In genomic region chr16:13630292-13630850, GRCh38 we compare ENCODE assay signal across 26 cellular contexts.
"Had no signal": no experiment of that assay in that cellular context is flagged by ENCODE, and none has a peak within 500 bp of the region (broad histone marks: within the 10 kb centered on the region; RNA-seq: fewer than 3 reads in every experiment).

No MANE protein-coding gene starts in this region.

- H3K27ac Mint-ChIP-seq: activated CD8-positive, alpha-beta T cell treated with anti-CD3 and anti-CD28 coated beads, Interleukin-2, amount 10 ng/mL, durations not matched to agents 7 days and 5 days; activated naive CD4-positive, alpha-beta T cell treated with anti-CD3 and anti-CD28 coated beads, Interleukin-2, amount 50 U/mL, for 24 hours; T-helper 1 cell treated with Interleukin-12 subunit alpha and Interleukin-12 subunit beta and Interleukin-4 antibody, amounts not matched to agents 30 μg/mL and 1 μg/mL, for 36 hours; WTC11 had no signal

- H3K4me1 Mint-ChIP-seq: activated naive CD4-positive, alpha-beta T cell treated with anti-CD3 and anti-CD28 coated beads, Interleukin-2, amount 50 U/mL, for 24 hours had no signal

- H3K27me3 ChIP-seq: ascending aorta, body of pancreas had no signal

- H3K4me1 ChIP-seq: ascending aorta, body of pancreas had no signal

- DNase-seq: activated CD4-positive, alpha-beta T cell treated with anti-CD3 and anti-CD28 coated beads for 48 hours; activated CD4-positive, alpha-beta T cell treated with anti-CD3 and anti-CD28 coated beads, Interleukin-2, amount 50 U/mL, for 4 hours; activated CD4-positive, CD25-positive, alpha-beta regulatory T cell treated with anti-CD3 and anti-CD28 coated beads, Interleukin-2, amount 50 U/mL, for 72 hours; activated CD8-positive, alpha-beta memory T cell treated with anti-CD3 and anti-CD28 coated beads, Interleukin-2, amount 50 U/mL, for 48 hours; activated CD8-positive, alpha-beta T cell treated with anti-CD3 and anti-CD28 coated beads, Interleukin-2, amount 10 ng/mL, durations not matched to agents 7 days and 5 days; activated T-cell treated with anti-CD3 and anti-CD28 coated beads, Interleukin-2, amount 50 U/mL, for 1 hour; body of pancreas; central memory CD4-positive, alpha-beta T cell; Kasumi-1; NCI-H1105 treated with DMSO at 0.1 percent for 48 hours; NCI-H1436 treated with DMSO at 0.1 percent for 48 hours; NCI-H187; NCI-H2081 treated with DMSO at 0.1 percent for 48 hours; NCI-H2227 treated with DMSO at 0.1 percent for 48 hours; NCI-H524 treated with DMSO at 0.1 percent for 48 hours; NCI-H748 treated with DMSO at 0.1 percent for 48 hours; OCI-M1; RPMI8226; SW 1271 had no signal

- ATAC-seq: activated CD8-positive, alpha-beta T cell treated with anti-CD3 and anti-CD28 coated beads, Interleukin-2, amount 10 ng/mL, durations not matched to agents 7 days and 5 days; body of pancreas; Panc1; Right ventricle myocardium inferior; WTC11 had no signal

- H3K27me3 Mint-ChIP-seq: activated naive CD4-positive, alpha-beta T cell treated with anti-CD3 and anti-CD28 coated beads, Interleukin-2, amount 50 U/mL, for 24 hours had no signal

- H3K4me3 ChIP-seq: ascending aorta, body of pancreas, SK-N-MC had no signal

- H3K36me3 ChIP-seq: ascending aorta had no signal

- H3K36me3 Mint-ChIP-seq: activated naive CD4-positive, alpha-beta T cell treated with anti-CD3 and anti-CD28 coated beads, Interleukin-2, amount 50 U/mL, for 24 hours had no signal

- H3K9me3 Mint-ChIP-seq: activated naive CD4-positive, alpha-beta T cell treated with anti-CD3 and anti-CD28 coated beads, Interleukin-2, amount 50 U/mL, for 24 hours had no signal

- H3K27ac ChIP-seq: ascending aorta, body of pancreas, SK-N-MC had no signal

- H3K9me3 ChIP-seq: ascending aorta, body of pancreas had no signal

- H3K4me3 Mint-ChIP-seq: activated CD8-positive, alpha-beta T cell treated with anti-CD3 and anti-CD28 coated beads, Interleukin-2, amount 10 ng/mL, durations not matched to agents 7 days and 5 days; activated naive CD4-positive, alpha-beta T cell treated with anti-CD3 and anti-CD28 coated beads, Interleukin-2, amount 50 U/mL, for 24 hours; T-helper 1 cell treated with Interleukin-12 subunit alpha and Interleukin-12 subunit beta and Interleukin-4 antibody, amounts not matched to agents 30 μg/mL and 1 μg/mL, for 36 hours; WTC11 had no signal
